10 cellular contexts compared by ENCODE assay signal in the genomic region with DNA sequence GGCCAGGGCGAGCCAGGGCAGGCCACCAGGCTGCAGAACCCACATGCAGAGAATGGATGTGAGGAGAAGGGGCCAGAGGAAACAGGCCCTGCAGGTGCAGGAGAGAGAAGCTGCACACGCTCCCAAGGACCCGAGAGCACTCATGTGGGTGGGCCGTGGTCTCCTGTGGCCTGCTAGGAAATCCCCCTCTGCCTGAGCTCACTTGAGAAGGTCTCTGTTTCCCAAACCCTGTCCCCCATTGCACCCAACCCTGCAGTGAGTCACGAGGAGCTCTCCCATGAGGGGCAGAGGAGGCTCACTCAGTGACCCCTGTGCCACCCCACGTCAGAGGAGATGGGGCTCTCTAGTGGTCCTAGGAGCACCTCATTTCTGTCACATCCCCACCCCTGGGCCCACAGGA.
DNase-seq lines count a peak whose midpoint lies in the region; ATAC-seq and TF ChIP-seq lines count a peak whose summit lies in the region.
"Had no signal": no experiment of that assay in that cellular context is flagged by ENCODE, and none has a peak within 500 bp of the region (broad histone marks: within the 10 kb centered on the region; RNA-seq: fewer than 3 reads in every experiment).

No MANE protein-coding gene starts in this region.

- TF ChIP-seq CTCF in osteoblast (IDR thresholded peaks at IDR 0.05; ENCODE audit: extremely low read depth, low read depth, low read length) = no peak
- TF ChIP-seq CTCF in body of pancreas (IDR thresholded peaks at IDR 0.05) = no peak
- TF ChIP-seq CTCF in progenitor cell of endocrine pancreas (IDR thresholded peaks at IDR 0.05; ENCODE audit: unreplicated experiment) = no peak

- H3K9ac ChIP-seq in BLaER1 treated with 17β-estradiol and CSF1 and Interleukin-3, amounts not matched to agents 10 nM and 100 nM = peak overlapping the region in 4 of 11 experiments; percentile 83 to 89 (median 88); a peak in 9 of 22 replicates

- peak; percentile 85 for DNase-seq in activated CD8-positive, alpha-beta memory T cell treated with anti-CD3 and anti-CD28 coated beads for 24 hours
- peak; percentile 29 for DNase-seq in osteoblast (ENCODE audit: insufficient read length, low spot score, missing footprints)
- DNase-seq in NCI-H2029 treated with DMSO at 0.1 percent for 48 hours (lab: John Stamatoyannopoulos, UW) = no peak
- no peak for DNase-seq in body of pancreas
- DNase-seq in progenitor cell of endocrine pancreas (ENCODE audit: low spot score, unreplicated experiment) = no peak
- DNase-seq: anterior cingulate cortex, NCI-H187 treated with DMSO at 0.1 percent for 48 hours had no signal

- H3K4me2 ChIP-seq in BLaER1 treated with 17β-estradiol and CSF1 and Interleukin-3, amounts not matched to agents 10 nM and 100 nM = peak overlapping the region; percentile 62 to 98 (median 95)
- no peak overlapping the region for H3K4me2 ChIP-seq in osteoblast (ENCODE audit: insufficient read depth, low read length)

- H4K20me1 ChIP-seq in BLaER1 treated with 17β-estradiol and CSF1 and Interleukin-3, amounts not matched to agents 10 nM and 100 nM = no peaks in the 10 kb centered on the region
- no peaks in the 10 kb centered on the region for H4K20me1 ChIP-seq in osteoblast (ENCODE audit: insufficient read depth, low read length)

- peaks cover 44% of the 10 kb centered on the region for H3K27me3 Mint-ChIP-seq in progenitor cell of endocrine pancreas

- 76 to 87% methylated on average over 5 to 6 of the region's 6 CpGs for WGBS in body of pancreas, 2 donors

- H3K27ac ChIP-seq in BLaER1 treated with 17β-estradiol and CSF1 and Interleukin-3, amounts not matched to agents 10 nM and 100 nM = peak overlapping the region in 6 of 11 experiments; percentile 7 to 97 (median 94); a peak in 11 of 22 replicates
- H3K27ac ChIP-seq in osteoblast (ENCODE audit: low read depth, low read length) (no peak overlapping the region), body of pancreas (no peak overlapping the region)

- H3K9me3 ChIP-seq in BLaER1 treated with 17β-estradiol and CSF1 and Interleukin-3, amounts not matched to agents 10 nM and 100 nM (replicated peaks in 1 of 11) = no peaks in the 10 kb centered on the region
- H3K9me3 ChIP-seq in osteoblast (ENCODE audit: low read depth, low read length) (no peaks in the 10 kb centered on the region), body of pancreas (no peaks in the 10 kb centered on the region)

- no peaks in the 10 kb centered on the region for H3K9me3 Mint-ChIP-seq in progenitor cell of endocrine pancreas (ENCODE audit: low read depth)

- no peaks in the 10 kb centered on the region for H3K79me2 ChIP-seq in osteoblast (ENCODE audit: insufficient read depth, low read length)

- no peak for TF ChIP-seq POLR2A in body of pancreas (IDR thresholded peaks at IDR 0.05)

- no peaks in the 10 kb centered on the region for H3K36me3 Mint-ChIP-seq in progenitor cell of endocrine pancreas (ENCODE audit: insufficient read depth)

- H3K27me3 ChIP-seq in BLaER1 treated with 17β-estradiol and CSF1 and Interleukin-3, amounts not matched to agents 10 nM and 100 nM = peaks cover 0 to 4% (median 0%) of the 10 kb centered on the region in 11 experiments; a peak in 3 of 22 replicates
- no peaks in the 10 kb centered on the region for H3K27me3 ChIP-seq in osteoblast (ENCODE audit: insufficient read depth, low read length)
- no peaks in the 10 kb centered on the region for H3K27me3 ChIP-seq in body of pancreas

- H3K4me3 Mint-ChIP-seq in progenitor cell of endocrine pancreas (ENCODE audit: low read depth) = no peak overlapping the region

- no peaks in the 10 kb centered on the region for H3K36me3 ChIP-seq in BLaER1 treated with 17β-estradiol and CSF1 and Interleukin-3, amounts not matched to agents 10 nM and 100 nM
- H3K36me3 ChIP-seq in osteoblast (ENCODE audit: insufficient read depth, low read length) (no peaks in the 10 kb centered on the region), body of pancreas (replicated peaks in 1 of 2; ENCODE audit: insufficient read depth in 1 of 2, low read depth in 2 of 2) (no peaks in the 10 kb centered on the region)

- H3K4me1 ChIP-seq in BLaER1 treated with 17β-estradiol and CSF1 and Interleukin-3, amounts not matched to agents 10 nM and 100 nM = peaks cover 67 to 94% (median 88%) of the 10 kb centered on the region in 10 experiments
- H3K4me1 ChIP-seq in osteoblast (ENCODE audit: insufficient read depth, low read length) = peaks cover 46% of the 10 kb centered on the region
- peaks cover 23% of the 10 kb centered on the region for H3K4me1 ChIP-seq in body of pancreas

- H3K27ac Mint-ChIP-seq in progenitor cell of endocrine pancreas = no peak overlapping the region

- H2AFZ ChIP-seq in osteoblast (ENCODE audit: low read length) = peak overlapping the region; percentile 26

- intact Hi-C loops in body of pancreas (cut with DNase I) = no loop called here

- H3K4me1 Mint-ChIP-seq in progenitor cell of endocrine pancreas (ENCODE audit: low read depth) = peaks cover 4% of the 10 kb centered on the region

- no peak overlapping the region; a peak in 1 of 20 replicates for H3K4me3 ChIP-seq in BLaER1 treated with 17β-estradiol and CSF1 and Interleukin-3, amounts not matched to agents 10 nM and 100 nM
- H3K4me3 ChIP-seq in osteoblast (ENCODE audit: insufficient read depth, low read length) (no peak overlapping the region), body of pancreas (no peak overlapping the region)

- ATAC-seq in GM19463 (IDR thresholded peaks at IDR 0.05; ENCODE audit: unreplicated experiment) (peak; percentile 23), HG03521 (IDR thresholded peaks at IDR 0.05; ENCODE audit: unreplicated experiment) (no peak), body of pancreas (no peak)

Comparison
In these comparisons a context has a peak if more than half of its experiments do, and no peak if none do; other contexts are left out.
1. H3K27ac ChIP-seq: peak in BLaER1 treated with 17β-estradiol and CSF1 and Interleukin-3, amounts not matched to agents 10 nM and 100 nM (6 of 11); none in osteoblast (single experiment) and body of pancreas (0 of 4).
2. DNase-seq: peak in activated CD8-positive, alpha-beta memory T cell treated with anti-CD3 and anti-CD28 coated beads for 24 hours (single experiment) and osteoblast (single experiment); none in NCI-H2029 treated with DMSO at 0.1 percent for 48 hours (single experiment), body of pancreas (0 of 4) and progenitor cell of endocrine pancreas (single experiment).